11 cellular contexts compared by ENCODE assay signal in genomic region chr18:79199691-79200374, GRCh38.
A peak's percentile ranks its signal among the peaks of the same experiment; 100 is the strongest.
DNase-seq lines count a peak whose midpoint lies in the region; ATAC-seq and TF ChIP-seq lines count a peak whose summit lies in the region.
"Had no signal": no experiment of that assay in that cellular context is flagged by ENCODE, and none has a peak within 500 bp of the region (broad histone marks: within the 10 kb centered on the region; RNA-seq: fewer than 3 reads in every experiment).

No MANE protein-coding gene starts in this region.

- no peaks in the 10 kb centered on the region for H3K36me3 ChIP-seq in thyroid gland

- WGBS in thyroid gland, 2 donors: 85 to 86% methylated on average over 7 of the region's 7 CpGs

- no peak overlapping the region for H3K4me3 Mint-ChIP-seq in activated CD8-positive, alpha-beta T cell treated with anti-CD3 and anti-CD28 coated beads for 36 hours
- no peak overlapping the region for H3K4me3 Mint-ChIP-seq in activated CD8-positive, alpha-beta T cell treated with anti-CD3 and anti-CD28 coated beads, Interleukin-2, amount 10 ng/mL, durations not matched to agents 7 days and 5 days
- H3K4me3 Mint-ChIP-seq in stimulated activated memory B cell treated with anti-CD40 and anti-IgM and Interleukin-4, amounts not matched to agents 10 μg/mL and 1 μg/mL and 100 μg/mL, for 72 hours: no peak overlapping the region
- H3K4me3 Mint-ChIP-seq: activated CD4-positive, alpha-beta memory T cell treated with anti-CD3 and anti-CD28 coated beads, Interleukin-2, amount 10 ng/mL, durations not matched to agents 7 days and 5 days had no signal

- no peak for TF ChIP-seq POLR2A in thyroid gland (IDR thresholded peaks at IDR 0.05)

- no peaks in the 10 kb centered on the region for H3K27me3 ChIP-seq in thyroid gland
- H3K27me3 ChIP-seq: ascending aorta had no signal

- H3K4me1 Mint-ChIP-seq in activated CD8-positive, alpha-beta T cell treated with anti-CD3 and anti-CD28 coated beads for 36 hours (ENCODE audit: low read depth): peaks cover 31% of the 10 kb centered on the region
- peaks cover 17% of the 10 kb centered on the region for H3K4me1 Mint-ChIP-seq in activated CD8-positive, alpha-beta T cell treated with anti-CD3 and anti-CD28 coated beads, Interleukin-2, amount 10 ng/mL, durations not matched to agents 7 days and 5 days (ENCODE audit: low read depth)
- H3K4me1 Mint-ChIP-seq in stimulated activated memory B cell treated with anti-CD40 and anti-IgM and Interleukin-4, amounts not matched to agents 10 μg/mL and 1 μg/mL and 100 μg/mL, for 72 hours: no peaks in the 10 kb centered on the region

- H3K4me1 ChIP-seq in thyroid gland: no peaks in the 10 kb centered on the region
- H3K4me1 ChIP-seq: ascending aorta had no signal

- H3K9me3 ChIP-seq in thyroid gland: no peaks in the 10 kb centered on the region
- H3K9me3 ChIP-seq: ascending aorta had no signal

- peak overlapping the region; percentile 9 for H3K27ac Mint-ChIP-seq in activated CD8-positive, alpha-beta T cell treated with anti-CD3 and anti-CD28 coated beads for 36 hours
- no peak overlapping the region for H3K27ac Mint-ChIP-seq in activated CD8-positive, alpha-beta T cell treated with anti-CD3 and anti-CD28 coated beads, Interleukin-2, amount 10 ng/mL, durations not matched to agents 7 days and 5 days
- H3K27ac Mint-ChIP-seq in stimulated activated memory B cell treated with anti-CD40 and anti-IgM and Interleukin-4, amounts not matched to agents 10 μg/mL and 1 μg/mL and 100 μg/mL, for 72 hours: peak overlapping the region; percentile 20
- H3K27ac Mint-ChIP-seq: activated CD4-positive, alpha-beta memory T cell treated with anti-CD3 and anti-CD28 coated beads, Interleukin-2, amount 10 ng/mL, durations not matched to agents 7 days and 5 days had no signal

- peaks cover 8% of the 10 kb centered on the region for H3K36me3 Mint-ChIP-seq in activated CD8-positive, alpha-beta T cell treated with anti-CD3 and anti-CD28 coated beads for 36 hours (ENCODE audit: low read depth)
- peaks cover 8% of the 10 kb centered on the region for H3K36me3 Mint-ChIP-seq in activated CD8-positive, alpha-beta T cell treated with anti-CD3 and anti-CD28 coated beads, Interleukin-2, amount 10 ng/mL, durations not matched to agents 7 days and 5 days (ENCODE audit: low read depth)
- H3K36me3 Mint-ChIP-seq in stimulated activated memory B cell treated with anti-CD40 and anti-IgM and Interleukin-4, amounts not matched to agents 10 μg/mL and 1 μg/mL and 100 μg/mL, for 72 hours: peaks cover 13% of the 10 kb centered on the region

- in situ Hi-C loops in GM13977 (cut with MboI; ENCODE audit: low pct_unique_long_range_greater_than_20kb, low sequenced_read_pairs, unreplicated experiment): no loop called here

- ATAC-seq in activated CD8-positive, alpha-beta T cell treated with anti-CD3 and anti-CD28 coated beads for 36 hours: peak; percentile 25
- no peak for ATAC-seq in activated CD8-positive, alpha-beta T cell treated with anti-CD3 and anti-CD28 coated beads, Interleukin-2, amount 10 ng/mL, durations not matched to agents 7 days and 5 days
- ATAC-seq in stimulated activated memory B cell treated with anti-CD40 and anti-IgM and Interleukin-4, amounts not matched to agents 10 μg/mL and 1 μg/mL and 100 μg/mL, for 72 hours: no peak

- CTCF ChIA-PET in activated CD8-positive, alpha-beta T cell treated with anti-CD3 and anti-CD28 coated beads for 36 hours (lab: Charles Lee): interaction anchor here (0.9 to 1.3 kb wide), 2 partner anchors 11 to 99 kb away, joined by 3 read pairs; no protein-coding TSS in a partner anchor
- CTCF ChIA-PET in activated CD8-positive, alpha-beta T cell treated with anti-CD3 and anti-CD28 coated beads, Interleukin-2, amount 10 ng/mL, durations not matched to agents 7 days and 5 days (lab: Charles Lee): no interaction called here

- peaks cover 2% of the 10 kb centered on the region for H3K9me3 Mint-ChIP-seq in activated CD8-positive, alpha-beta T cell treated with anti-CD3 and anti-CD28 coated beads for 36 hours
- peaks cover 4% of the 10 kb centered on the region for H3K9me3 Mint-ChIP-seq in activated CD8-positive, alpha-beta T cell treated with anti-CD3 and anti-CD28 coated beads, Interleukin-2, amount 10 ng/mL, durations not matched to agents 7 days and 5 days (ENCODE audit: insufficient read depth)
- H3K9me3 Mint-ChIP-seq in stimulated activated memory B cell treated with anti-CD40 and anti-IgM and Interleukin-4, amounts not matched to agents 10 μg/mL and 1 μg/mL and 100 μg/mL, for 72 hours: no peaks in the 10 kb centered on the region
- H3K9me3 Mint-ChIP-seq: activated CD4-positive, alpha-beta memory T cell treated with anti-CD3 and anti-CD28 coated beads, Interleukin-2, amount 10 ng/mL, durations not matched to agents 7 days and 5 days had no signal

- TF ChIP-seq CTCF in activated CD8-positive, alpha-beta T cell treated with anti-CD3 and anti-CD28 coated beads for 36 hours (IDR thresholded peaks at IDR 0.05): no peak
- no peak for TF ChIP-seq CTCF in VCaP (conservative IDR thresholded peaks at IDR 0.05)
- TF ChIP-seq CTCF in GM13977 (IDR thresholded peaks at IDR 0.05; ENCODE audit: extremely low read depth, insufficient read depth, missing control alignments): no peak
- TF ChIP-seq CTCF in thyroid gland (IDR thresholded peaks at IDR 0.05): no peak

- H3K4me3 ChIP-seq in thyroid gland (replicated peaks in 1 of 3): no peak overlapping the region
- H3K4me3 ChIP-seq: ascending aorta had no signal

- peak; percentile 48 for DNase-seq in activated CD8-positive, alpha-beta T cell treated with anti-CD3 and anti-CD28 coated beads for 36 hours
- no peak for DNase-seq in activated CD8-positive, alpha-beta T cell treated with anti-CD3 and anti-CD28 coated beads, Interleukin-2, amount 10 ng/mL, durations not matched to agents 7 days and 5 days
- DNase-seq in fibroblast of peridontal ligament (ENCODE audit: extremely low read depth) (peak; percentile 17), GM13977 (ENCODE audit: low spot score) (no peak), thyroid gland (no peak)
- DNase-seq in activated effector memory CD4-positive, alpha-beta T cell treated with Interleukin-2 at 50 U/mL for 16 hours: no peak
- DNase-seq: activated CD4-positive, alpha-beta memory T cell treated with anti-CD3 and anti-CD28 coated beads, Interleukin-2, amount 10 ng/mL, durations not matched to agents 7 days and 5 days; NCI-H1417 treated with DMSO at 0.1 percent for 48 hours had no signal

- intact Hi-C loops in activated CD8-positive, alpha-beta T cell treated with anti-CD3 and anti-CD28 coated beads for 36 hours (cut with micrococcal nuclease): no loop called here
- intact Hi-C loops in thyroid gland (cut with DNase I): no loop called here

- peak overlapping the region; percentile 40 for H3K27ac ChIP-seq in VCaP
- no peak overlapping the region for H3K27ac ChIP-seq in thyroid gland
- H3K27ac ChIP-seq: ascending aorta had no signal

- no peaks in the 10 kb centered on the region for H3K27me3 Mint-ChIP-seq in activated CD8-positive, alpha-beta T cell treated with anti-CD3 and anti-CD28 coated beads for 36 hours
- H3K27me3 Mint-ChIP-seq in activated CD8-positive, alpha-beta T cell treated with anti-CD3 and anti-CD28 coated beads, Interleukin-2, amount 10 ng/mL, durations not matched to agents 7 days and 5 days (ENCODE audit: low read depth): no peaks in the 10 kb centered on the region
- no peaks in the 10 kb centered on the region for H3K27me3 Mint-ChIP-seq in stimulated activated memory B cell treated with anti-CD40 and anti-IgM and Interleukin-4, amounts not matched to agents 10 μg/mL and 1 μg/mL and 100 μg/mL, for 72 hours
- H3K27me3 Mint-ChIP-seq: activated CD4-positive, alpha-beta memory T cell treated with anti-CD3 and anti-CD28 coated beads, Interleukin-2, amount 10 ng/mL, durations not matched to agents 7 days and 5 days had no signal

- POLR2A ChIA-PET in activated CD8-positive, alpha-beta T cell treated with anti-CD3 and anti-CD28 coated beads for 36 hours (lab: Charles Lee): no interaction called here
- POLR2A ChIA-PET in activated CD8-positive, alpha-beta T cell treated with anti-CD3 and anti-CD28 coated beads, Interleukin-2, amount 10 ng/mL, durations not matched to agents 7 days and 5 days (lab: Charles Lee): no interaction called here

Comparison
In these comparisons a context has a peak if more than half of its experiments do, and no peak if none do; other contexts are left out.
1. DNase-seq: peak in activated CD8-positive, alpha-beta T cell treated with anti-CD3 and anti-CD28 coated beads for 36 hours (single experiment) and fibroblast of peridontal ligament (single experiment); none in activated CD8-positive, alpha-beta T cell treated with anti-CD3 and anti-CD28 coated beads, Interleukin-2, amount 10 ng/mL, durations not matched to agents 7 days and 5 days (single experiment), GM13977 (single experiment), activated effector memory CD4-positive, alpha-beta T cell treated with Interleukin-2 at 50 U/mL for 16 hours (single experiment) and thyroid gland (0 of 2).